ENCODE assay signal across 21 cellular contexts in genomic region chr4:25769251-25769650, GRCh38.
DNase-seq lines count a peak whose midpoint lies in the region; ATAC-seq and FAIRE-seq lines count a peak whose summit lies in the region.
"Had no signal": no experiment of that assay in that cellular context is flagged by ENCODE, and none has a peak within 500 bp of the region (broad histone marks: within the 10 kb centered on the region; RNA-seq: fewer than 3 reads in every experiment).

No MANE protein-coding gene starts in this region.

- FAIRE-seq in urothelium cell line (lab: Jason Lieb, UNC) = no peak
- FAIRE-seq: frontal cortex had no signal

- H3K36me3 ChIP-seq in iPS-20b (ENCODE audit: insufficient read depth, low read depth, low read length) = peaks cover 36% of the 10 kb centered on the region

- no peak overlapping the region for H3K4me3 ChIP-seq in iPS-20b (ENCODE audit: low read length)
- H3K4me3 ChIP-seq: lung, SJSA1, spleen had no signal

- H3K27me3 ChIP-seq in iPS-20b (ENCODE audit: insufficient read depth, low read length) = no peaks in the 10 kb centered on the region
- H3K27me3 ChIP-seq: SJSA1, spleen had no signal

- peak overlapping the region; percentile 23 for H3K27ac ChIP-seq in iPS-20b (ENCODE audit: low read length)
- H3K27ac ChIP-seq: KMS-11, SJSA1, spleen had no signal

- H3K9me3 ChIP-seq in iPS-20b (ENCODE audit: insufficient read depth, low read depth, low read length) = no peaks in the 10 kb centered on the region
- H3K9me3 ChIP-seq: SJSA1, spleen had no signal

- DNase-seq in NCI-H82 (lab: John Stamatoyannopoulos, UW) (peak; percentile 1), NCI-H82 treated with DMSO at 0.1 percent for 48 hours (lab: John Stamatoyannopoulos, UW; ENCODE audit: unreplicated experiment) (no peak), cerebellum (ENCODE audit: low spot score) (peak; percentile 22), stromal cell of bone marrow (ENCODE audit: low read depth) (peak; percentile 30), urothelium cell line (ENCODE audit: low spot score) (no peak), ecto neural progenitor cell (ENCODE audit: low spot score) (no peak)
- DNase-seq: 8988T; activated naive CD8-positive, alpha-beta T cell treated with anti-CD3 and anti-CD28 coated beads, Interleukin-2, amount 50 U/mL, for 24 hours; cerebellar nuclear complex; DMS153; NCI-H1092 treated with DMSO at 0.1 percent for 48 hours; NCI-H2081 treated with DMSO at 0.1 percent for 48 hours; NCI-H524; spleen had no signal

- ATAC-seq in HG02870 (IDR thresholded peaks at IDR 0.05; ENCODE audit: unreplicated experiment) = no peak
- ATAC-seq: activated CD4-positive, CD25-positive, alpha-beta regulatory T cell treated with anti-CD3 and anti-CD28 coated beads, Interleukin-2, amount 50 U/mL, for 24 hours; activated naive CD8-positive, alpha-beta T cell treated with anti-CD3 and anti-CD28 coated beads, Interleukin-2, amount 50 U/mL, for 24 hours had no signal

- H3K9ac ChIP-seq in iPS-20b (ENCODE audit: low read depth, low read length) = no peak overlapping the region
- H3K9ac ChIP-seq: KMS-11 had no signal

- no peaks in the 10 kb centered on the region for H3K4me1 ChIP-seq in iPS-20b (ENCODE audit: insufficient read depth, low read length)
- H3K4me1 ChIP-seq: SJSA1, spleen had no signal

Comparison
In these comparisons a context has a peak if more than half of its experiments do, and no peak if none do; other contexts are left out.
1. DNase-seq: peak in NCI-H82 (single experiment), cerebellum (single experiment) and stromal cell of bone marrow (single experiment); none in NCI-H82 treated with DMSO at 0.1 percent for 48 hours (single experiment), urothelium cell line (single experiment) and ecto neural progenitor cell (single experiment).